Comparison of ENCODE assay signal across 12 cellular contexts in genomic region chr9:110919609-110920008, GRCh38.
DNase-seq lines count a peak whose midpoint lies in the region; ATAC-seq and TF ChIP-seq lines count a peak whose summit lies in the region.
"Had no signal": no experiment of that assay in that cellular context is flagged by ENCODE, and none has a peak within 500 bp of the region (broad histone marks: within the 10 kb centered on the region; RNA-seq: fewer than 3 reads in every experiment).

No MANE protein-coding gene starts in this region.

- CTCF ChIA-PET in AG04450 (lab: Charles Lee), result no interaction called here

- DNase-seq in AG04450 (ENCODE audit: low read depth, low spot score), result no peak
- peak; percentile 89 for DNase-seq in LHCN-M2 (ENCODE audit: low read depth)
- DNase-seq in cardiac fibroblast (ENCODE audit: low read depth in 2 of 2), result peak; percentile 88 to 90
- peak; percentile 61 for DNase-seq in medulla oblongata (ENCODE audit: extremely low spot score)
- DNase-seq in NCI-H774 (lab: John Stamatoyannopoulos, UW), result no peak
- no peak for DNase-seq in NCI-H1694 treated with DMSO at 0.1 percent for 48 hours (lab: John Stamatoyannopoulos, UW)
- DNase-seq in activated CD4-positive, CD25-positive, alpha-beta regulatory T cell treated with anti-CD3 and anti-CD28 coated beads, Interleukin-2, amount 50 U/mL, for 72 hours, result no peak
- DNase-seq: T-helper 2 cell had no signal

- H3K27me3 ChIP-seq in AG04450 (ENCODE audit: control insufficient read depth, insufficient read depth, low read length), result no peaks in the 10 kb centered on the region
- H3K27me3 ChIP-seq: adrenal gland had no signal

- no peaks in the 10 kb centered on the region for H3K9me3 ChIP-seq in AG04450 (ENCODE audit: control insufficient read depth, insufficient read depth, low read length)
- H3K9me3 ChIP-seq: adrenal gland had no signal

- no peak overlapping the region for H3K4me3 ChIP-seq in AG04450 (ENCODE audit: low read depth, low read length)
- H3K4me3 ChIP-seq in cardiac fibroblast (replicated peaks in 1 of 2; ENCODE audit: low read depth in 2 of 2, low read length in 2 of 2), result no peak overlapping the region
- H3K4me3 ChIP-seq: adrenal gland, K562, lung had no signal

- no peak for ATAC-seq in GM18858 (IDR thresholded peaks at IDR 0.05; ENCODE audit: unreplicated experiment)
- ATAC-seq: K562 had no signal

- H3K27ac ChIP-seq in AG04450 (ENCODE audit: low read depth, low read length), result peak overlapping the region; percentile 82

- POLR2A ChIA-PET in AG04450 (lab: Yijun Ruan, JAX), result interaction anchor here (0.5 to 1.3 kb wide), 2 partner anchors 86 to 272 kb away, joined by 6 to 12 read pairs; no protein-coding TSS in a partner anchor

- TF ChIP-seq CTCF in AG04450 (IDR thresholded peaks at IDR 0.05; ENCODE audit: low read depth, low read length) (no peak), cardiac fibroblast (IDR thresholded peaks at IDR 0.05; ENCODE audit: low read depth, low read length) (no peak)

Comparison
In these comparisons a context has a peak if more than half of its experiments do, and no peak if none do; other contexts are left out.
1. DNase-seq: peak in LHCN-M2 (single experiment), cardiac fibroblast (2 of 2) and medulla oblongata (single experiment); none in AG04450 (single experiment), NCI-H774 (single experiment), NCI-H1694 treated with DMSO at 0.1 percent for 48 hours (single experiment) and activated CD4-positive, CD25-positive, alpha-beta regulatory T cell treated with anti-CD3 and anti-CD28 coated beads, Interleukin-2, amount 50 U/mL, for 72 hours (single experiment).